In genomic region chr6:36326351-36326995, GRCh38 we compare ENCODE assay signal across 18 cellular contexts. TPM values are rescaled to one million over a fixed set of nuclear protein-coding genes. Genes with fewer than 3 reads are reported as not detected.
DNase-seq lines count a peak whose midpoint lies in the region.
"Had no signal": no experiment of that assay in that cellular context is flagged by ENCODE, and none has a peak within 500 bp of the region (broad histone marks: within the 10 kb centered on the region; RNA-seq: fewer than 3 reads in every experiment).

No MANE protein-coding gene starts in this region.

- no peaks in the 10 kb centered on the region for H3K27me3 ChIP-seq in layer of hippocampus (ENCODE audit: control insufficient read depth, insufficient read depth, low read length)
- H3K27me3 ChIP-seq: vagina had no signal

- H3K27ac ChIP-seq in layer of hippocampus (ENCODE audit: low read depth, low read length): peak overlapping the region; percentile 10
- H3K27ac ChIP-seq: A549, GM23248, vagina had no signal

- DNase-seq in NCI-H1417 (lab: John Stamatoyannopoulos, UW): peak in 2 of 3 experiments; percentile 22 to 60
- no peak for DNase-seq in NCI-H1417 treated with DMSO at 0.1 percent for 48 hours (lab: John Stamatoyannopoulos, UW)
- peak; percentile 78 for DNase-seq in SK-N-DZ (ENCODE audit: low spot score)
- peak; percentile 86 for DNase-seq in retina
- no peak for DNase-seq in stimulated activated naive CD4-positive, alpha-beta T cell treated with Interleukin-2 at 50 U/mL for 16 hours (lab: John Stamatoyannopoulos, UW)
- no peak for DNase-seq in NCI-H2107 treated with DMSO at 0.1 percent for 48 hours (lab: John Stamatoyannopoulos, UW; ENCODE audit: unreplicated experiment)
- no peak for DNase-seq in T-helper 1 cell
- DNase-seq: activated CD4-positive, alpha-beta T cell treated with anti-CD3 and anti-CD28 coated beads for 1 hour; activated CD8-positive, alpha-beta memory T cell treated with anti-CD3 and anti-CD28 coated beads, Interleukin-2, amount 50 U/mL, for 48 hours; CD8-positive, alpha-beta memory T cell; GM23248; left cardiac atrium; NCI-H1048; NCI-H510A treated with DMSO at 0.1 percent for 48 hours; stimulated activated naive CD4-positive, alpha-beta T cell had no signal

RNA-seq across cellular contexts. Expression of gene BNIP5, which starts 10.2 kb away (rescaled TPM):
- 0.84 and 0.87 TPM in 2 replicates for polyA plus RNA-seq in SK-N-DZ (2014; cell fraction: cytosol; rRNA removed)
- 0.09 and 0.62 TPM in 2 replicates for polyA plus RNA-seq in SK-N-DZ (2014; cell fraction: nucleus; rRNA removed)
- polyA plus RNA-seq: A549; CD8-positive, alpha-beta memory T cell; GM23248 had no signal

RNA-seq across cellular contexts. Expression of gene PNPLA1, which starts 56.6 kb away (rescaled TPM):
- polyA plus RNA-seq in SK-N-DZ (2014; cell fraction: cytosol; rRNA removed): not detected in 2 replicates
- polyA plus RNA-seq in SK-N-DZ (2014; cell fraction: nucleus; rRNA removed): not detected in 2 replicates
- polyA plus RNA-seq: CD8-positive, alpha-beta memory T cell; GM23248 had no signal

Comparison
In these comparisons a context has a peak if more than half of its experiments do, and no peak if none do; other contexts are left out.
1. DNase-seq: peak in NCI-H1417 (2 of 3), SK-N-DZ (single experiment) and retina (single experiment); none in NCI-H1417 treated with DMSO at 0.1 percent for 48 hours (single experiment), stimulated activated naive CD4-positive, alpha-beta T cell treated with Interleukin-2 at 50 U/mL for 16 hours (single experiment), NCI-H2107 treated with DMSO at 0.1 percent for 48 hours (single experiment) and T-helper 1 cell (0 of 5).